ENCODE assay signal across 22 cellular contexts in genomic region chr1:180299486-180300246, GRCh38.
"Had no signal": no experiment of that assay in that cellular context is flagged by ENCODE, and none has a peak within 500 bp of the region (broad histone marks: within the 10 kb centered on the region; RNA-seq: fewer than 3 reads in every experiment).

No MANE protein-coding gene starts in this region.

- H3K27me3 ChIP-seq: neural progenitor cell, tibial artery had no signal

- ATAC-seq: lower lobe of right lung; sciatic nerve; stimulated activated effector memory CD8-positive, alpha-beta T cell treated with anti-CD3 and anti-CD28 coated beads, Interleukin-12 subunit alpha, Interleukin-12 subunit beta, amount 100 ng/mL, for 72 hours; stimulated activated naive CD8-positive, alpha-beta T cell treated with anti-CD3 and anti-CD28 coated beads, Interleukin-15, amount 100 ng/mL, for 72 hours had no signal

- H3K27ac ChIP-seq: coronary artery, lower lobe of right lung, neural progenitor cell, tibial artery had no signal

- DNase-seq: activated CD4-positive, alpha-beta memory T cell treated with anti-CD3 and anti-CD28 coated beads for 36 hours; activated CD4-positive, alpha-beta T cell treated with anti-CD3 and anti-CD28 coated beads for 48 hours; activated naive CD4-positive, alpha-beta T cell treated with anti-CD3 and anti-CD28 coated beads for 36 hours; activated naive CD8-positive, alpha-beta T cell treated with anti-CD3 and anti-CD28 coated beads, Interleukin-2, amount 10 ng/mL, durations not matched to agents 7 days and 5 days; activated T-cell treated with anti-CD3 and anti-CD28 coated beads, Interleukin-2, amount 50 U/mL, for 48 hours; amniotic stem cell; cerebellar nuclear complex; foreskin fibroblast; kidney; lower lobe of right lung; mesendoderm; naive B cell; posterior cingulate gyrus; small intestine; stimulated activated CD4-positive, alpha-beta T cell treated with anti-CD3 and anti-CD28 coated beads, Interleukin-2, amount 100 ng/mL, for 24 hours; stimulated activated naive CD8-positive, alpha-beta T cell treated with anti-CD3 and anti-CD28 coated beads, Interleukin-15, amount 100 ng/mL, for 72 hours; T1000; tibial artery had no signal

- H3K36me3 ChIP-seq: lower lobe of right lung, neural progenitor cell, tibial artery had no signal

- H3K9me3 ChIP-seq: lower lobe of right lung, tibial artery had no signal

- H3K4me3 ChIP-seq: coronary artery, lower lobe of right lung, neural progenitor cell, tibial artery had no signal
